ENCODE assay signal across 34 cellular contexts in genomic region chr1:106899644-106900043, GRCh38.
"Had no signal": no experiment of that assay in that cellular context is flagged by ENCODE, and none has a peak within 500 bp of the region (broad histone marks: within the 10 kb centered on the region; RNA-seq: fewer than 3 reads in every experiment).

No MANE protein-coding gene starts in this region.

- DNase-seq: Karpas-422, Kasumi-1, MG63, MM.1S, MV-4-11, NCI-H1048, NCI-H1092, NCI-H1092 treated with DMSO at 0.1 percent for 48 hours, NCI-H1105, NCI-H1105 treated with DMSO at 0.1 percent for 48 hours, NCI-H1417, NCI-H1417 treated with DMSO at 0.1 percent for 48 hours, NCI-H1436, NCI-H1436 treated with DMSO at 0.1 percent for 48 hours, NCI-H146, NCI-H1694, NCI-H1694 treated with DMSO at 0.1 percent for 48 hours, NCI-H187, NCI-H187 treated with DMSO at 0.1 percent for 48 hours, NCI-H1930, NCI-H2029, NCI-H2029 treated with DMSO at 0.1 percent for 48 hours, NCI-H2081, NCI-H2081 treated with DMSO at 0.1 percent for 48 hours, NCI-H2107, NCI-H2171, NCI-H2171 treated with DMSO at 0.1 percent for 48 hours, NCI-H2227 treated with DMSO at 0.1 percent for 48 hours, NCI-H226, NCI-H345, NCI-H446, NCI-H446 treated with DMSO at 0.1 percent for 48 hours, NCI-H510A, NCI-H510A treated with DMSO at 0.1 percent for 48 hours had no signal
